1 cellular context compared by ENCODE assay signal in the genomic region with DNA sequence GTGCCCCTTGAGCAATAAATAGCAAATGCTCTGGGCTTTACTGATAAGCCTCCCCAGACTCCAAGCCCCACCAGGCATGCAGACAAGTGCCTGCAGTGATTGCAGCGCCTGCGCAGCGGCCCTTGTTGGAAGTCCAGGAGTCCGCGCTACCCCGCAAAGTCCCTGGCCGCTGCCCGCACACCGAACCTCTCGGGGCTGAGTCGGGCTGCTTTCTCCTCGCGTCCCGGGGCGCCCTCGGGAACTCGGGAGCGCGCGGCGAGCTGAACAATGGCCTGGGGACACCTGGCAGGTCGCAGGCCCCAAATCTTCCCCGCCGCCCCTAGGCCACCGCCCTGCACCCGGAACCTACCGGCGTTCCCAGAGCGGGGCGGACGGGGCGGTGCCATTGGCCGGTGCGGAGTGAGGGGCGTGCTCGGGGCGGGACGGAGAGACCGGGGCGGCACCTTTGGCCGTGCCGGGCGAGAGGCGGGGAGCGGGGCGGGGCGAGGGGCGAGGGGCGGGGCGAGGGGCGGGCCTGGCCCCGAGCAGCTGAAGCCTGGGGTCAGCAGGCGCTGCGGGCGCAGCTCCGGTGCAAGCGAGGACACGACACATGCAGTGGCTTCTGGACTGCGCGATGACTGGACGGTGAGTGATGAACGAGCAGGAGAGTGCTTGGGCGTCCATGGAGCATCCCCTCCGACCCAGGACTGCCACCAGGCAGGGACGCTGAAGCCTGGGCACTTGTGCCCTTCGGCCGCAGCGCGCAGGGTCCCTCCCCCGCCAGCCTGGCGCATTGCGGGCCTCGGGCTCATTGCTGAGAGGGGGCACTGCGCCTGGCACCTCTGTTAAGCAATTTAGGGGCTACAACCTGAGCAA.
TF ChIP-seq lines count a peak whose summit lies in the region.

A gene with protein sequence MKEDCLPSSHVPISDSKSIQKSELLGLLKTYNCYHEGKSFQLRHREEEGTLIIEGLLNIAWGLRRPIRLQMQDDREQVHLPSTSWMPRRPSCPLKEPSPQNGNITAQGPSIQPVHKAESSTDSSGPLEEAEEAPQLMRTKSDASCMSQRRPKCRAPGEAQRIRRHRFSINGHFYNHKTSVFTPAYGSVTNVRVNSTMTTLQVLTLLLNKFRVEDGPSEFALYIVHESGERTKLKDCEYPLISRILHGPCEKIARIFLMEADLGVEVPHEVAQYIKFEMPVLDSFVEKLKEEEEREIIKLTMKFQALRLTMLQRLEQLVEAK (plus strand): TSS at position 560 of the 855 bp plus-strand sequence. CDS start 10,401 bp downstream, outside the sequence.

TF ChIP-seq in HepG2, 621 proteins besides CTCF, POLR2A, EP300 and RAD21 (continued from another document and continues in another):
- TF ChIP-seq, protein P1, sequence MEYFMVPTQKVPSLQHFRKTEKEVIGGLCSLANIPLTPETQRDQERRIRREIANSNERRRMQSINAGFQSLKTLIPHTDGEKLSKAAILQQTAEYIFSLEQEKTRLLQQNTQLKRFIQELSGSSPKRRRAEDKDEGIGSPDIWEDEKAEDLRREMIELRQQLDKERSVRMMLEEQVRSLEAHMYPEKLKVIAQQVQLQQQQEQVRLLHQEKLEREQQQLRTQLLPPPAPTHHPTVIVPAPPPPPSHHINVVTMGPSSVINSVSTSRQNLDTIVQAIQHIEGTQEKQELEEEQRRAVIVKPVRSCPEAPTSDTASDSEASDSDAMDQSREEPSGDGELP (IDR thresholded peaks at IDR 0.05; ENCODE audit: borderline replicate concordance, low read depth) = peak; percentile 90; the same call in 1 of the 2 replicates
- TF ChIP-seq, protein P2, sequence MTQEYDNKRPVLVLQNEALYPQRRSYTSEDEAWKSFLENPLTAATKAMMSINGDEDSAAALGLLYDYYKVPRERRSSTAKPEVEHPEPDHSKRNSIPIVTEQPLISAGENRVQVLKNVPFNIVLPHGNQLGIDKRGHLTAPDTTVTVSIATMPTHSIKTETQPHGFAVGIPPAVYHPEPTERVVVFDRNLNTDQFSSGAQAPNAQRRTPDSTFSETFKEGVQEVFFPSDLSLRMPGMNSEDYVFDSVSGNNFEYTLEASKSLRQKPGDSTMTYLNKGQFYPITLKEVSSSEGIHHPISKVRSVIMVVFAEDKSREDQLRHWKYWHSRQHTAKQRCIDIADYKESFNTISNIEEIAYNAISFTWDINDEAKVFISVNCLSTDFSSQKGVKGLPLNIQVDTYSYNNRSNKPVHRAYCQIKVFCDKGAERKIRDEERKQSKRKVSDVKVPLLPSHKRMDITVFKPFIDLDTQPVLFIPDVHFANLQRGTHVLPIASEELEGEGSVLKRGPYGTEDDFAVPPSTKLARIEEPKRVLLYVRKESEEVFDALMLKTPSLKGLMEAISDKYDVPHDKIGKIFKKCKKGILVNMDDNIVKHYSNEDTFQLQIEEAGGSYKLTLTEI (CRISPR knock-in tag; conservative IDR thresholded peaks at IDR 0.05) = no peak
- 0 out of 2 replicates have a peak, but pooled peaks have one; percentile 59 for TF ChIP-seq SRY (CRISPR knock-in tag; IDR thresholded peaks at IDR 0.05)
- TF ChIP-seq SSRP1 (CRISPR knock-in tag; IDR thresholded peaks at IDR 0.05) = no peak
- TF ChIP-seq ZNF230 (CRISPR knock-in tag; IDR thresholded peaks at IDR 0.05) = 0 out of 2 replicates have a peak, but pooled peaks have one; percentile 29
- TF ChIP-seq MTA1 (CRISPR knock-in tag; IDR thresholded peaks at IDR 0.05; ENCODE audit: borderline replicate concordance) = 0 out of 2 replicates have a peak, but pooled peaks have one; percentile 18
- TF ChIP-seq ZNF264 (CRISPR knock-in tag; IDR thresholded peaks at IDR 0.05) = no peak; the same call in 1 of the 2 replicates
- 0 out of 2 replicates have a peak, but pooled peaks have one; percentile 49 for TF ChIP-seq ZNF232 (CRISPR knock-in tag; IDR thresholded peaks at IDR 0.05; ENCODE audit: borderline replicate concordance)
- peak; percentile 82; the same call in 1 of the 2 replicates for TF ChIP-seq YEATS4 (CRISPR knock-in tag; IDR thresholded peaks at IDR 0.05; ENCODE audit: borderline replicate concordance)
- peak; percentile 67; the same call in 1 of the 2 replicates for TF ChIP-seq POGZ (CRISPR knock-in tag; IDR thresholded peaks at IDR 0.05)
- no peak for TF ChIP-seq MAFK (conservative IDR thresholded peaks at IDR 0.05 in 1 of 2, IDR thresholded peaks at IDR 0.05 in 1 of 2; ENCODE audit: low read length in 2 of 2)
- TF ChIP-seq MIER2 (CRISPR knock-in tag; IDR thresholded peaks at IDR 0.05) = peak; percentile 3; the same call in 1 of the 2 replicates
- peak; percentile 69; the same call in 1 of the 2 replicates for TF ChIP-seq ZMYM4 (CRISPR knock-in tag; IDR thresholded peaks at IDR 0.05)
- peak; percentile 91; the same call in 1 of the 2 replicates for TF ChIP-seq KLF12 (CRISPR knock-in tag; IDR thresholded peaks at IDR 0.05; ENCODE audit: borderline replicate concordance)
- 0 out of 2 replicates have a peak, but pooled peaks have one; percentile 15 for TF ChIP-seq KLF9 (CRISPR knock-in tag; IDR thresholded peaks at IDR 0.05; ENCODE audit: low read depth)
- no peak for TF ChIP-seq HNRNPUL1 (IDR thresholded peaks at IDR 0.05; ENCODE audit: low read depth, low read length)
- TF ChIP-seq, protein P3, sequence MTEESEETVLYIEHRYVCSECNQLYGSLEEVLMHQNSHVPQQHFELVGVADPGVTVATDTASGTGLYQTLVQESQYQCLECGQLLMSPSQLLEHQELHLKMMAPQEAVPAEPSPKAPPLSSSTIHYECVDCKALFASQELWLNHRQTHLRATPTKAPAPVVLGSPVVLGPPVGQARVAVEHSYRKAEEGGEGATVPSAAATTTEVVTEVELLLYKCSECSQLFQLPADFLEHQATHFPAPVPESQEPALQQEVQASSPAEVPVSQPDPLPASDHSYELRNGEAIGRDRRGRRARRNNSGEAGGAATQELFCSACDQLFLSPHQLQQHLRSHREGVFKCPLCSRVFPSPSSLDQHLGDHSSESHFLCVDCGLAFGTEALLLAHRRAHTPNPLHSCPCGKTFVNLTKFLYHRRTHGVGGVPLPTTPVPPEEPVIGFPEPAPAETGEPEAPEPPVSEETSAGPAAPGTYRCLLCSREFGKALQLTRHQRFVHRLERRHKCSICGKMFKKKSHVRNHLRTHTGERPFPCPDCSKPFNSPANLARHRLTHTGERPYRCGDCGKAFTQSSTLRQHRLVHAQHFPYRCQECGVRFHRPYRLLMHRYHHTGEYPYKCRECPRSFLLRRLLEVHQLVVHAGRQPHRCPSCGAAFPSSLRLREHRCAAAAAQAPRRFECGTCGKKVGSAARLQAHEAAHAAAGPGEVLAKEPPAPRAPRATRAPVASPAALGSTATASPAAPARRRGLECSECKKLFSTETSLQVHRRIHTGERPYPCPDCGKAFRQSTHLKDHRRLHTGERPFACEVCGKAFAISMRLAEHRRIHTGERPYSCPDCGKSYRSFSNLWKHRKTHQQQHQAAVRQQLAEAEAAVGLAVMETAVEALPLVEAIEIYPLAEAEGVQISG (CRISPR knock-in tag; IDR thresholded peaks at IDR 0.05) = peak; percentile 62
- TF ChIP-seq, protein P4, sequence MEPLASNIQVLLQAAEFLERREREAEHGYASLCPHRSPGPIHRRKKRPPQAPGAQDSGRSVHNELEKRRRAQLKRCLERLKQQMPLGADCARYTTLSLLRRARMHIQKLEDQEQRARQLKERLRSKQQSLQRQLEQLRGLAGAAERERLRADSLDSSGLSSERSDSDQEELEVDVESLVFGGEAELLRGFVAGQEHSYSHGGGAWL (CRISPR knock-in tag; IDR thresholded peaks at IDR 0.05) = 0 out of 2 replicates have a peak, but pooled peaks have one; percentile 65
- TF ChIP-seq, protein P5, sequence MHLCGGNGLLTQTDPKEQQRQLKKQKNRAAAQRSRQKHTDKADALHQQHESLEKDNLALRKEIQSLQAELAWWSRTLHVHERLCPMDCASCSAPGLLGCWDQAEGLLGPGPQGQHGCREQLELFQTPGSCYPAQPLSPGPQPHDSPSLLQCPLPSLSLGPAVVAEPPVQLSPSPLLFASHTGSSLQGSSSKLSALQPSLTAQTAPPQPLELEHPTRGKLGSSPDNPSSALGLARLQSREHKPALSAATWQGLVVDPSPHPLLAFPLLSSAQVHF (CRISPR knock-in tag; IDR thresholded peaks at IDR 0.05) = no peak
- peak; percentile 12; the same call in 1 of the 2 replicates for TF ChIP-seq HCFC1 (IDR thresholded peaks at IDR 0.05; ENCODE audit: low read depth, low read length)
- TF ChIP-seq, protein P6, sequence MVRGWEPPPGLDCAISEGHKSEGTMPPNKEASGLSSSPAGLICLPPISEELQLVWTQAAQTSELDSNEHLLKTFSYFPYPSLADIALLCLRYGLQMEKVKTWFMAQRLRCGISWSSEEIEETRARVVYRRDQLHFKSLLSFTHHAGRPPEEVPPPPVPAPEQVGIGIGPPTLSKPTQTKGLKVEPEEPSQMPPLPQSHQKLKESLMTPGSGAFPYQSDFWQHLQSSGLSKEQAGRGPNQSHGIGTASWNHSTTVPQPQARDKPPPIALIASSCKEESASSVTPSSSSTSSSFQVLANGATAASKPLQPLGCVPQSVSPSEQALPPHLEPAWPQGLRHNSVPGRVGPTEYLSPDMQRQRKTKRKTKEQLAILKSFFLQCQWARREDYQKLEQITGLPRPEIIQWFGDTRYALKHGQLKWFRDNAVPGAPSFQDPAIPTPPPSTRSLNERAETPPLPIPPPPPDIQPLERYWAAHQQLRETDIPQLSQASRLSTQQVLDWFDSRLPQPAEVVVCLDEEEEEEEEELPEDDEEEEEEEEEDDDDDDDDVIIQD (CRISPR knock-in tag; IDR thresholded peaks at IDR 0.05; ENCODE audit: low read depth) = peak; percentile 60; the same call in 1 of the 2 replicates
- peak; percentile 87; the same call in 1 of the 2 replicates for TF ChIP-seq KDM2A (CRISPR knock-in tag; IDR thresholded peaks at IDR 0.05; ENCODE audit: borderline replicate concordance, low read depth)
- peak; percentile 82 for TF ChIP-seq TAF1 (CRISPR knock-in tag; IDR thresholded peaks at IDR 0.05)
- TF ChIP-seq ZC3H13 (CRISPR knock-in tag; IDR thresholded peaks at IDR 0.05) = no peak; the same call in 1 of the 2 replicates
- TF ChIP-seq ZSCAN25 (CRISPR knock-in tag; IDR thresholded peaks at IDR 0.05) = peak; percentile 25; the same call in 1 of the 2 replicates
- 0 out of 2 replicates have a peak, but pooled peaks have one; percentile 14 for TF ChIP-seq PCBP1 (IDR thresholded peaks at IDR 0.05; ENCODE audit: borderline replicate concordance, low read depth, low read length)
- peak; percentile 39; the same call in 1 of the 2 replicates for TF ChIP-seq CBFB (CRISPR knock-in tag; IDR thresholded peaks at IDR 0.05)
- TF ChIP-seq, protein P7, sequence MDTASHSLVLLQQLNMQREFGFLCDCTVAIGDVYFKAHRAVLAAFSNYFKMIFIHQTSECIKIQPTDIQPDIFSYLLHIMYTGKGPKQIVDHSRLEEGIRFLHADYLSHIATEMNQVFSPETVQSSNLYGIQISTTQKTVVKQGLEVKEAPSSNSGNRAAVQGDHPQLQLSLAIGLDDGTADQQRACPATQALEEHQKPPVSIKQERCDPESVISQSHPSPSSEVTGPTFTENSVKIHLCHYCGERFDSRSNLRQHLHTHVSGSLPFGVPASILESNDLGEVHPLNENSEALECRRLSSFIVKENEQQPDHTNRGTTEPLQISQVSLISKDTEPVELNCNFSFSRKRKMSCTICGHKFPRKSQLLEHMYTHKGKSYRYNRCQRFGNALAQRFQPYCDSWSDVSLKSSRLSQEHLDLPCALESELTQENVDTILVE (CRISPR knock-in tag; IDR thresholded peaks at IDR 0.05) = peak; percentile 70
- TF ChIP-seq RBAK (CRISPR knock-in tag; IDR thresholded peaks at IDR 0.05) = no peak
- TF ChIP-seq, protein P8, sequence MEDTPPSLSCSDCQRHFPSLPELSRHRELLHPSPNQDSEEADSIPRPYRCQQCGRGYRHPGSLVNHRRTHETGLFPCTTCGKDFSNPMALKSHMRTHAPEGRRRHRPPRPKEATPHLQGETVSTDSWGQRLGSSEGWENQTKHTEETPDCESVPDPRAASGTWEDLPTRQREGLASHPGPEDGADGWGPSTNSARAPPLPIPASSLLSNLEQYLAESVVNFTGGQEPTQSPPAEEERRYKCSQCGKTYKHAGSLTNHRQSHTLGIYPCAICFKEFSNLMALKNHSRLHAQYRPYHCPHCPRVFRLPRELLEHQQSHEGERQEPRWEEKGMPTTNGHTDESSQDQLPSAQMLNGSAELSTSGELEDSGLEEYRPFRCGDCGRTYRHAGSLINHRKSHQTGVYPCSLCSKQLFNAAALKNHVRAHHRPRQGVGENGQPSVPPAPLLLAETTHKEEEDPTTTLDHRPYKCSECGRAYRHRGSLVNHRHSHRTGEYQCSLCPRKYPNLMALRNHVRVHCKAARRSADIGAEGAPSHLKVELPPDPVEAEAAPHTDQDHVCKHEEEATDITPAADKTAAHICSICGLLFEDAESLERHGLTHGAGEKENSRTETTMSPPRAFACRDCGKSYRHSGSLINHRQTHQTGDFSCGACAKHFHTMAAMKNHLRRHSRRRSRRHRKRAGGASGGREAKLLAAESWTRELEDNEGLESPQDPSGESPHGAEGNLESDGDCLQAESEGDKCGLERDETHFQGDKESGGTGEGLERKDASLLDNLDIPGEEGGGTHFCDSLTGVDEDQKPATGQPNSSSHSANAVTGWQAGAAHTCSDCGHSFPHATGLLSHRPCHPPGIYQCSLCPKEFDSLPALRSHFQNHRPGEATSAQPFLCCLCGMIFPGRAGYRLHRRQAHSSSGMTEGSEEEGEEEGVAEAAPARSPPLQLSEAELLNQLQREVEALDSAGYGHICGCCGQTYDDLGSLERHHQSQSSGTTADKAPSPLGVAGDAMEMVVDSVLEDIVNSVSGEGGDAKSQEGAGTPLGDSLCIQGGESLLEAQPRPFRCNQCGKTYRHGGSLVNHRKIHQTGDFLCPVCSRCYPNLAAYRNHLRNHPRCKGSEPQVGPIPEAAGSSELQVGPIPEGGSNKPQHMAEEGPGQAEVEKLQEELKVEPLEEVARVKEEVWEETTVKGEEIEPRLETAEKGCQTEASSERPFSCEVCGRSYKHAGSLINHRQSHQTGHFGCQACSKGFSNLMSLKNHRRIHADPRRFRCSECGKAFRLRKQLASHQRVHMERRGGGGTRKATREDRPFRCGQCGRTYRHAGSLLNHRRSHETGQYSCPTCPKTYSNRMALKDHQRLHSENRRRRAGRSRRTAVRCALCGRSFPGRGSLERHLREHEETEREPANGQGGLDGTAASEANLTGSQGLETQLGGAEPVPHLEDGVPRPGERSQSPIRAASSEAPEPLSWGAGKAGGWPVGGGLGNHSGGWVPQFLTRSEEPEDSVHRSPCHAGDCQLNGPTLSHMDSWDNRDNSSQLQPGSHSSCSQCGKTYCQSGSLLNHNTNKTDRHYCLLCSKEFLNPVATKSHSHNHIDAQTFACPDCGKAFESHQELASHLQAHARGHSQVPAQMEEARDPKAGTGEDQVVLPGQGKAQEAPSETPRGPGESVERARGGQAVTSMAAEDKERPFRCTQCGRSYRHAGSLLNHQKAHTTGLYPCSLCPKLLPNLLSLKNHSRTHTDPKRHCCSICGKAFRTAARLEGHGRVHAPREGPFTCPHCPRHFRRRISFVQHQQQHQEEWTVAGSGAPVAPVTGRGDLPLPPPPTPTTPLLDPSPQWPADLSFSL (CRISPR knock-in tag; IDR thresholded peaks at IDR 0.05) = no peak
- TF ChIP-seq MYC (CRISPR knock-in tag; IDR thresholded peaks at IDR 0.05; ENCODE audit: borderline replicate concordance) = peak; percentile 67
- 0 out of 2 replicates have a peak, but pooled peaks have one; percentile 66 for TF ChIP-seq ZSCAN9 (CRISPR knock-in tag; IDR thresholded peaks at IDR 0.05; ENCODE audit: borderline replicate concordance)
- TF ChIP-seq ZBTB8A (CRISPR knock-in tag; IDR thresholded peaks at IDR 0.05; ENCODE audit: borderline replicate concordance, low read depth) = peak; percentile 9; the same call in 1 of the 2 replicates
- TF ChIP-seq ZNF552 (CRISPR knock-in tag; IDR thresholded peaks at IDR 0.05; ENCODE audit: borderline replicate concordance) = 0 out of 2 replicates have a peak, but pooled peaks have one; percentile 34
- peak; percentile 46; the same call in 1 of the 2 replicates for TF ChIP-seq NKX3-1 (CRISPR knock-in tag; IDR thresholded peaks at IDR 0.05)
- TF ChIP-seq ZNF709 (CRISPR knock-in tag; IDR thresholded peaks at IDR 0.05) = peak; percentile 75; the same call in 1 of the 2 replicates
- TF ChIP-seq ZNF652 (CRISPR knock-in tag; IDR thresholded peaks at IDR 0.05; ENCODE audit: borderline replicate concordance, low read depth) = no peak
- peak; percentile 44; the same call in 1 of the 2 replicates for TF ChIP-seq ZFP90 (CRISPR knock-in tag; IDR thresholded peaks at IDR 0.05; ENCODE audit: borderline replicate concordance)
